ENCODE assay signal across 18 cellular contexts in the genomic region with DNA sequence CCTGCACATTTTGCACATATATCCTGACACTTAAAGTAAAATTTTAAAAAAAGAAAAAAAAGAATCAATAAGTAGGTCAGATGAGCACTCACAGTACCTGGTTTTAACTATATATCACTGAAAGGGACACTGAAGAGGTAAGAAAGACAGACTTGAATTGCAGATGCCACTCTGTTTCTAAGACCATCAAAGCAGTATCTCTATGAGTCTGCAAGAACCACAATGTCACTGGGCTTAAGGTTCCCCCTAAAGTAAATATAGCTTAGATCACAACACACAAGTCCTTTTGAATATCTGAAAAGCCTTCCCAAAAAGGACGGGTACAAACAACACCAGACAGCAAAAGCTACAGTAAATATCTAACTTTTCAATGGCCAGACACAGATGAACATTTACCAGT. TPM values are rescaled to one million over a fixed set of nuclear protein-coding genes. Genes with fewer than 3 reads are reported as not detected.
"Had no signal": no experiment of that assay in that cellular context is flagged by ENCODE, and none has a peak within 500 bp of the region (broad histone marks: within the 10 kb centered on the region; RNA-seq: fewer than 3 reads in every experiment).

No MANE protein-coding gene starts in this region.

- H3K4me3 ChIP-seq: body of pancreas, dorsolateral prefrontal cortex, prostate gland, right atrium auricular region, thoracic aorta, upper lobe of right lung had no signal

- ATAC-seq: body of pancreas, foreskin keratinocyte, upper lobe of right lung had no signal

- DNase-seq: activated CD4-positive, alpha-beta T cell treated with anti-CD3 and anti-CD28 coated beads for 48 hours; activated CD8-positive, alpha-beta memory T cell treated with anti-CD3 and anti-CD28 coated beads, Interleukin-2, amount 50 U/mL, for 4 hours; activated naive CD4-positive, alpha-beta T cell treated with Interleukin-2 at 50 U/mL for 16 hours; amygdala; body of pancreas; dorsolateral prefrontal cortex; foreskin keratinocyte; hypothalamus; stimulated activated CD4-positive, alpha-beta T cell treated with anti-CD3 and anti-CD28 coated beads, Interleukin-12 subunit alpha, Interleukin-12 subunit beta, amount 100 ng/mL, for 4 hours; stimulated activated CD4-positive, alpha-beta T cell treated with anti-CD3 and anti-CD28 coated beads, Interleukin-1b, Interleukin-23, amount 100 ng/mL, for 48 hours; upper lobe of right lung had no signal

- H3K4me1 Mint-ChIP-seq: neural crest cell had no signal

- H3K9me3 ChIP-seq: body of pancreas, prostate gland, right atrium auricular region, thoracic aorta, upper lobe of right lung had no signal

- H3K4me3 Mint-ChIP-seq: neural crest cell had no signal

RNA-seq across cellular contexts. Expression of a gene that starts 57.6 kb away (rescaled TPM):
- total RNA-seq: fibroblast of lung, foreskin keratinocyte, lung microvascular endothelial cell, SK-MEL-5 had no signal
